Comparison of ENCODE assay signal across 22 cellular contexts in the genomic region with DNA sequence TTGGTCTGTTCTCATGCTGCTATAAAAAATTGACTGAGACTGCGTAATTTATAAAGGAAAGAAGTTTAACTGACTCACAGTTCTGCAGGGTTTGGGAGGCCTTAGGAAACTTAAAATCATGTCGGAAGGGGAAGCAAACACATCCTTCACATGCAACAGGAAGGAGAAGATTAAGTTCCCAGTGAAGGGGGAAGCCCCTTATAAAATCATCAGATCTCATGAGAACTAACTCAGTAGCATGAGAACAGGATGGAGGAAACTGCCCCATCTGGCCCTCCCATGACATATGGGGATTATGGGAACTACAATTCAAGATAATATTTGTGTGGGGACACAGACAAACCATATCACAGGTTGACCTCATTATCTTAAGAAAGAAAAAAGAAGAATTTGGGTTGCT.
DNase-seq lines count a peak whose midpoint lies in the region; ATAC-seq and TF ChIP-seq lines count a peak whose summit lies in the region.
"Had no signal": no experiment of that assay in that cellular context is flagged by ENCODE, and none has a peak within 500 bp of the region (broad histone marks: within the 10 kb centered on the region; RNA-seq: fewer than 3 reads in every experiment).

No MANE protein-coding gene starts in this region.

- H3K4me2 ChIP-seq in hepatocyte = no peak overlapping the region

- H3K27ac ChIP-seq in hepatocyte (peak overlapping the region; percentile 54), upper lobe of left lung (no peak overlapping the region)
- H3K27ac ChIP-seq: heart left ventricle, WERI-Rb-1 had no signal

- TF ChIP-seq POLR2A in upper lobe of left lung (IDR thresholded peaks at IDR 0.05) = no peak

- H3K4me3 ChIP-seq in hepatocyte (no peak overlapping the region), upper lobe of left lung (no peak overlapping the region)
- H3K4me3 ChIP-seq: heart left ventricle had no signal

- H3K4me1 ChIP-seq in hepatocyte (ENCODE audit: insufficient read depth) (no peaks in the 10 kb centered on the region), upper lobe of left lung (no peaks in the 10 kb centered on the region)

- H4K20me1 ChIP-seq in hepatocyte (ENCODE audit: insufficient read depth, poor library complexity, severe bottlenecking) = no peaks in the 10 kb centered on the region

- no peaks in the 10 kb centered on the region for H3K79me2 ChIP-seq in hepatocyte

- no peaks in the 10 kb centered on the region for H3K27me3 ChIP-seq in hepatocyte
- no peaks in the 10 kb centered on the region for H3K27me3 ChIP-seq in upper lobe of left lung
- H3K27me3 ChIP-seq: heart left ventricle had no signal

- H3K36me3 ChIP-seq in hepatocyte (replicated peaks; ENCODE audit: insufficient read depth, low read depth) (no peaks in the 10 kb centered on the region), upper lobe of left lung (no peaks in the 10 kb centered on the region)
- H3K36me3 ChIP-seq: heart left ventricle, WERI-Rb-1 had no signal

- DNase-seq in NOMO-1 treated with dmso at 0.1 percent for 144 hours (lab: John Stamatoyannopoulos, UW; ENCODE audit: unreplicated experiment) (peak; percentile 8), hepatocyte (ENCODE audit: low spot score) (no peak), upper lobe of left lung (no peak), activated gamma-delta T cell treated with Interleukin-2 at 50 U/mL for 16 hours (no peak)
- DNase-seq: activated CD4-positive, alpha-beta T cell treated with anti-CD3 and anti-CD28 coated beads, Interleukin-2, amount 10 ng/mL, durations not matched to agents 24 days and 14 days; activated naive CD4-positive, alpha-beta T cell; activated T-cell treated with anti-CD3 and anti-CD28 coated beads, Interleukin-2, amount 50 U/mL, for 4 hours; effector CD8-positive, alpha-beta T cell; erythroblast; heart left ventricle; left cardiac atrium; naive B cell; NCI-H1417 treated with DMSO at 0.1 percent for 48 hours; NCI-H510A treated with DMSO at 0.1 percent for 48 hours; occipital lobe; OCI-M1; substantia nigra; WERI-Rb-1 had no signal

- H2AFZ ChIP-seq in hepatocyte = peak overlapping the region; percentile 6

- no peak for TF ChIP-seq EP300 in upper lobe of left lung (IDR thresholded peaks at IDR 0.05)

- H3K9me2 ChIP-seq in hepatocyte (replicated peaks; ENCODE audit: insufficient read depth) = no peaks in the 10 kb centered on the region

- H3K9me3 ChIP-seq in hepatocyte (ENCODE audit: low read depth) (no peaks in the 10 kb centered on the region), upper lobe of left lung (no peaks in the 10 kb centered on the region)

- ATAC-seq in GM18511 (IDR thresholded peaks at IDR 0.05; ENCODE audit: unreplicated experiment) (peak; percentile 57), HG03469 (IDR thresholded peaks at IDR 0.05; ENCODE audit: unreplicated experiment) (peak; percentile 54), upper lobe of left lung (ENCODE audit: low FRiP score in 2 of 2) (no peak), HG02970 (IDR thresholded peaks at IDR 0.05; ENCODE audit: low FRiP score, unreplicated experiment) (no peak)
- ATAC-seq: activated T-cell treated with anti-CD3 and anti-CD28 coated beads, Interleukin-2, amount 50 U/mL, for 4 hours; heart left ventricle; left cardiac atrium; Right ventricle myocardium inferior had no signal

- WGBS in hepatocyte (ENCODE audit: low lambda C conversion rate, missing lambda C conversion rate) = 66% methylated on average over 2 of the region's 2 CpGs
- WGBS in upper lobe of left lung, 2 donors = 42 to 52% methylated on average over 2 of the region's 2 CpGs

- TF ChIP-seq CTCF in hepatocyte (IDR thresholded peaks at IDR 0.05; ENCODE audit: poor library complexity) = no peak
- TF ChIP-seq CTCF in upper lobe of left lung (IDR thresholded peaks at IDR 0.05) = no peak

Comparison
In these comparisons a context has a peak if more than half of its experiments do, and no peak if none do; other contexts are left out.
1. ATAC-seq: peak in GM18511 (single experiment) and HG03469 (single experiment); none in upper lobe of left lung (0 of 2) and HG02970 (single experiment).